Comparison of ENCODE assay signal across 8 cellular contexts in genomic region chr16:1351215-1351581, GRCh38. TPM values are rescaled to one million over a fixed set of nuclear protein-coding genes. Genes with fewer than 3 reads are reported as not detected.
DNase-seq lines count a peak whose midpoint lies in the region; ATAC-seq lines count a peak whose summit lies in the region.

No MANE protein-coding gene starts in this region.

- no peaks in the 10 kb centered on the region for H3K9me3 Mint-ChIP-seq in activated naive CD8-positive, alpha-beta T cell treated with anti-CD3 and anti-CD28 coated beads for 36 hours

- H3K27me3 Mint-ChIP-seq in activated naive CD8-positive, alpha-beta T cell treated with anti-CD3 and anti-CD28 coated beads for 36 hours = no peaks in the 10 kb centered on the region

- peak overlapping the region; percentile 65 for H3K27ac ChIP-seq in temporal lobe (ENCODE audit: low read depth, low read length)

- peaks cover 4% of the 10 kb centered on the region for H3K36me3 Mint-ChIP-seq in activated naive CD8-positive, alpha-beta T cell treated with anti-CD3 and anti-CD28 coated beads for 36 hours

- no peaks in the 10 kb centered on the region for H3K9me3 ChIP-seq in iPS-18c (ENCODE audit: control insufficient read depth, insufficient read depth, low read length)

- peak overlapping the region; percentile 74 for H3K27ac Mint-ChIP-seq in activated naive CD8-positive, alpha-beta T cell treated with anti-CD3 and anti-CD28 coated beads for 36 hours

- peaks cover 21% of the 10 kb centered on the region for H3K4me1 Mint-ChIP-seq in activated naive CD8-positive, alpha-beta T cell treated with anti-CD3 and anti-CD28 coated beads for 36 hours

- H3K4me3 ChIP-seq in iPS-18c (ENCODE audit: insufficient read depth, low read depth, low read length) = peak overlapping the region; percentile 95

- peak overlapping the region; percentile 82 for H3K4me3 Mint-ChIP-seq in activated naive CD8-positive, alpha-beta T cell treated with anti-CD3 and anti-CD28 coated beads for 36 hours

- no peak for DNase-seq in activated naive CD8-positive, alpha-beta T cell treated with anti-CD3 and anti-CD28 coated beads for 36 hours
- DNase-seq in NCI-H1694 treated with DMSO at 0.1 percent for 48 hours (lab: John Stamatoyannopoulos, UW) = no peak
- DNase-seq in GF-D8 (lab: John Stamatoyannopoulos, UW) = no peak
- no peak for DNase-seq in HT-29 (ENCODE audit: low spot score)

- ATAC-seq in GM18517 (IDR thresholded peaks at IDR 0.05; ENCODE audit: unreplicated experiment) (peak; percentile 13), HG03066 (IDR thresholded peaks at IDR 0.05; ENCODE audit: low read depth, unreplicated experiment) (peak; percentile 12)

RNA-seq across cellular contexts. Expression of gene TSR3, which starts 0.5 kb away (rescaled TPM):
- total RNA-seq in activated naive CD8-positive, alpha-beta T cell treated with anti-CD3 and anti-CD28 coated beads for 36 hours = 10 to 100 TPM; 80.3 to 82.6 TPM
- total RNA-seq in temporal lobe = 32.2 TPM
- total RNA-seq in HT-29 (2014; rRNA removed; shearing (Covaris generic)) = 155 and 181 TPM in 2 replicates

RNA-seq across cellular contexts. Expression of gene GNPTG, which starts 0.5 kb away (rescaled TPM):
- 10 to 100 TPM; 19.2 to 19.7 TPM for total RNA-seq in activated naive CD8-positive, alpha-beta T cell treated with anti-CD3 and anti-CD28 coated beads for 36 hours
- 15.7 TPM for total RNA-seq in temporal lobe
- total RNA-seq in HT-29 (2014; rRNA removed; shearing (Covaris generic)) = 46.6 and 50.9 TPM in 2 replicates

RNA-seq across cellular contexts. Expression of gene BAIAP3, which starts 17.8 kb away (rescaled TPM):
- under 1 TPM; 0.12 to 0.46 TPM for total RNA-seq in activated naive CD8-positive, alpha-beta T cell treated with anti-CD3 and anti-CD28 coated beads for 36 hours
- total RNA-seq in temporal lobe = 10.3 TPM
- total RNA-seq in HT-29 (2014; rRNA removed; shearing (Covaris generic)) = 8.2 and 14.1 TPM in 2 replicates

RNA-seq across cellular contexts. Expression of gene UBE2I, which starts 41.8 kb away (rescaled TPM):
- total RNA-seq in activated naive CD8-positive, alpha-beta T cell treated with anti-CD3 and anti-CD28 coated beads for 36 hours = 100 to 1,000 TPM; 280 to 282 TPM
- 31.2 TPM for total RNA-seq in temporal lobe
- total RNA-seq in HT-29 (2014; rRNA removed; shearing (Covaris generic)) = 90.1 and 116 TPM in 2 replicates
